Comparison of ENCODE assay signal across 12 cellular contexts in the genomic region with DNA sequence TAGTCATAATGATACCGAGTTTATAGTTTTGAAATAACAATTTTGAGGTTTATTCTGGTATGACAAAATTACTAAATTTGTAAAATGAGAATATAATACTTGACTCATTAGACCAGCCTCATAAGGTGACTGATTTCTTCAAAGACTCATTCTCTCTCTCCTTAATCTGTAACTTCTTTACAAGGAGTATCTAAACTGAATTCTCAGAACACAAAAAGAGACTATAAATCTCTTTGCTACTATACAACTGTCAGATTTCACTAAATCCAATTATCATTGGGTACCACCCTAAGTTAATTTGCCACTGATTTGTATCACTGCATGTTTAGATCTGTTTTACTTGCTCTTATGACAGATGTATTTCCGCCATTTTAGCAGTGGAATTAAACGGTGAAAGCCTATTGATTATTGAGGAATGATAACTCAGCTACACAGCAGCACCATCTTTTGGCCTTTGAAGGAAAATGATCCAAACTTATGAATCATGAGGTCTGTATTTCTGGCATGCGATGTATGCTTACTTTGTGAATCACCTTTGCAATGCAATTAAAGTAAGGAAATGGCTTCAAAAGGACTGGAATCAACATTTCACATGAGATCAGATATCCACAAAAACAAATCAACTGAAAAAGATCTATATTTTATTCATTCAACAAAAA.
DNase-seq lines count a peak whose midpoint lies in the region; ATAC-seq and TF ChIP-seq lines count a peak whose summit lies in the region.
"Had no signal": no experiment of that assay in that cellular context is flagged by ENCODE, and none has a peak within 500 bp of the region (broad histone marks: within the 10 kb centered on the region; RNA-seq: fewer than 3 reads in every experiment).

No MANE protein-coding gene starts in this region.

- DNase-seq in HFF-Myc (ENCODE audit: extremely low read depth, low read depth): peak; percentile 2
- peak; percentile 33 for DNase-seq in NCI-H82 treated with DMSO at 0.1 percent for 48 hours (lab: John Stamatoyannopoulos, UW; ENCODE audit: unreplicated experiment)
- peak; percentile 36 for DNase-seq in epithelial cell of prostate (ENCODE audit: low read depth, low spot score)
- peak; percentile 22 for DNase-seq in putamen (ENCODE audit: low spot score)
- DNase-seq in GM19240 (ENCODE audit: insufficient read length, low spot score): no peak
- DNase-seq in cerebellum (ENCODE audit: low spot score): no peak
- DNase-seq: GOT3, right lobe of liver had no signal

- no peak for ATAC-seq in HG03196 (IDR thresholded peaks at IDR 0.05; ENCODE audit: unreplicated experiment)
- ATAC-seq: activated naive CD4-positive, alpha-beta T cell treated with anti-CD3 and anti-CD28 coated beads, Interleukin-2, amount 50 U/mL, for 72 hours; GM12878 had no signal

- H3K27ac ChIP-seq in epithelial cell of prostate: peak overlapping the region; percentile 49
- H3K27ac ChIP-seq: right lobe of liver, thoracic aorta had no signal

- H3K4me3 ChIP-seq in HFF-Myc (replicated peaks; ENCODE audit: low read depth, low read length): no peak overlapping the region
- H3K4me3 ChIP-seq: GM12878, right lobe of liver, thoracic aorta had no signal

- no peak for TF ChIP-seq CTCF in HFF-Myc (IDR thresholded peaks at IDR 0.05; ENCODE audit: low read depth, low read length, missing control alignments)

Comparison
In these comparisons a context has a peak if more than half of its experiments do, and no peak if none do; other contexts are left out.
1. DNase-seq: peak in HFF-Myc (single experiment), NCI-H82 treated with DMSO at 0.1 percent for 48 hours (single experiment), epithelial cell of prostate (single experiment) and putamen (single experiment); none in GM19240 (single experiment) and cerebellum (single experiment).